ENCODE assay signal across 9 cellular contexts in genomic region chr17:80364091-80364691, GRCh38. TPM values are rescaled to one million over a fixed set of nuclear protein-coding genes. Genes with fewer than 3 reads are reported as not detected.
A peak's percentile ranks its signal among the peaks of the same experiment; 100 is the strongest.
DNase-seq lines count a peak whose midpoint lies in the region; ATAC-seq, FAIRE-seq and TF ChIP-seq lines count a peak whose summit lies in the region.
"Had no signal": no experiment of that assay in that cellular context is flagged by ENCODE, and none has a peak within 500 bp of the region (broad histone marks: within the 10 kb centered on the region; RNA-seq: fewer than 3 reads in every experiment).

No MANE protein-coding gene starts in this region.

- H3K4me2 ChIP-seq in HepG2 (ENCODE audit: low read depth, low read length): no peak overlapping the region

- H3K27ac Mint-ChIP-seq in Caco-2 (ENCODE audit: unreplicated experiment): no peak overlapping the region
- no peak overlapping the region for H3K27ac Mint-ChIP-seq in activated naive CD8-positive, alpha-beta T cell treated with anti-CD3 and anti-CD28 coated beads, Interleukin-2, amount 50 U/mL, for 24 hours

- no peaks in the 10 kb centered on the region for H3K27me3 Mint-ChIP-seq in Caco-2 (ENCODE audit: insufficient read depth, unreplicated experiment)
- no peaks in the 10 kb centered on the region for H3K27me3 Mint-ChIP-seq in activated naive CD8-positive, alpha-beta T cell treated with anti-CD3 and anti-CD28 coated beads, Interleukin-2, amount 50 U/mL, for 24 hours

- no peaks in the 10 kb centered on the region for H3K79me2 ChIP-seq in HepG2 (ENCODE audit: insufficient read depth, low read length)

- H3K36me3 Mint-ChIP-seq in Caco-2 (ENCODE audit: insufficient read depth, unreplicated experiment): peaks cover 65% of the 10 kb centered on the region
- H3K36me3 Mint-ChIP-seq in activated naive CD8-positive, alpha-beta T cell treated with anti-CD3 and anti-CD28 coated beads, Interleukin-2, amount 50 U/mL, for 24 hours (ENCODE audit: low read depth): peaks cover 70% of the 10 kb centered on the region

- no peaks in the 10 kb centered on the region for H4K20me1 ChIP-seq in HepG2 (ENCODE audit: insufficient read depth, low read length)

- peaks cover 2% of the 10 kb centered on the region; the same call in 1 of the 2 replicates for H3K36me3 ChIP-seq in Caco-2 (ENCODE audit: control insufficient read depth, insufficient read depth, low read length)
- H3K36me3 ChIP-seq in HepG2 (replicated peaks in 1 of 2; ENCODE audit: control insufficient read depth in 1 of 2, insufficient read depth in 2 of 2, low read length in 2 of 2): peaks cover 31 to 69% of the 10 kb centered on the region in 2 experiments

- TF ChIP-seq EP300 in HepG2 (IDR thresholded peaks at IDR 0.05; ENCODE audit: low read depth in 2 of 2, low read length in 2 of 2): no peak
- no peak for TF ChIP-seq EP300 in HepG2 (CRISPR knock-in tag; IDR thresholded peaks at IDR 0.05; ENCODE audit: borderline replicate concordance)

- ATAC-seq in activated naive CD8-positive, alpha-beta T cell treated with anti-CD3 and anti-CD28 coated beads, Interleukin-2, amount 50 U/mL, for 24 hours: no peak
- ATAC-seq in HepG2 (peak; percentile 68), GM21526 (IDR thresholded peaks at IDR 0.05; ENCODE audit: low FRiP score, unreplicated experiment) (no peak)

- CTCF ChIA-PET in Caco-2 (lab: Charles Lee): no interaction called here
- CTCF ChIA-PET in HepG2 (lab: Yijun Ruan, JAX; ENCODE audit: low intra/inter-chr PET ratio, low total read pairs): interaction anchor here (2.2 kb wide), 1 partner anchor 168 kb away, joined by 10 read pairs; no protein-coding TSS in a partner anchor

- H3K9ac ChIP-seq in HepG2 (ENCODE audit: insufficient read depth, low read depth, low read length): no peak overlapping the region

- no peak for TF ChIP-seq POLR2A in HepG2 (IDR thresholded peaks at IDR 0.05; ENCODE audit: insufficient read depth in 1 of 2, low read depth in 2 of 2, low read length in 2 of 2)

- POLR2A ChIA-PET in Caco-2 (lab: Charles Lee): no interaction called here
- POLR2A ChIA-PET in HepG2 (lab: Yijun Ruan, JAX): no interaction called here

- H3K4me1 Mint-ChIP-seq in Caco-2 (ENCODE audit: low read depth, unreplicated experiment): no peaks in the 10 kb centered on the region
- H3K4me1 Mint-ChIP-seq in activated naive CD8-positive, alpha-beta T cell treated with anti-CD3 and anti-CD28 coated beads, Interleukin-2, amount 50 U/mL, for 24 hours: no peaks in the 10 kb centered on the region

- BruUV-seq in Caco-2 (replicated peaks; lab: Mats Ljungman, UMichigan): no TSS peak
- BruUV-seq in HepG2 (replicated peaks; lab: Mats Ljungman, UMichigan): no TSS peak

- H3K4me3 ChIP-seq in Caco-2 (ENCODE audit: low read depth, low read length) (no peak overlapping the region), HepG2 (replicated peaks in 1 of 3; ENCODE audit: insufficient read depth in 1 of 3, low read depth in 2 of 3, low read length in 3 of 3) (no peak overlapping the region)
- H3K4me3 ChIP-seq: tibial artery had no signal

- H3K27ac ChIP-seq in HepG2 (ENCODE audit: extremely low read length, insufficient read depth, low read length): no peak overlapping the region
- H3K27ac ChIP-seq: tibial artery had no signal

- intact Hi-C loops in Caco-2 (cut with micrococcal nuclease; ENCODE audit: unreplicated experiment): loop anchor here (5.0 kb wide), 1 partner anchor 167 kb away; no protein-coding TSS in a partner anchor
- intact Hi-C loops in HepG2 (cut with micrococcal nuclease; ENCODE audit: unreplicated experiment): no loop called here

- DNase-seq in Caco-2 (peak; percentile 48 to 55), HuH-7.5 (ENCODE audit: low spot score) (peak; percentile 68), HepG2 (ENCODE audit: low spot score) (peak; percentile 20), cortex of kidney (lab: John Stamatoyannopoulos, UW) (no peak), SKM-1 treated with dmso at 0.1 percent for 144 hours (lab: John Stamatoyannopoulos, UW; ENCODE audit: unreplicated experiment) (no peak), NCI-H446 treated with DMSO at 0.1 percent for 48 hours (lab: John Stamatoyannopoulos, UW) (no peak)
- peak; percentile 12 for DNase-seq in activated naive CD8-positive, alpha-beta T cell treated with anti-CD3 and anti-CD28 coated beads, Interleukin-2, amount 50 U/mL, for 24 hours

- H3K4me1 ChIP-seq in Caco-2: no peaks in the 10 kb centered on the region
- no peaks in the 10 kb centered on the region for H3K4me1 ChIP-seq in HepG2 (ENCODE audit: insufficient read depth, low read length)

- in situ Hi-C loops in HepG2 (cut with HindIII; ENCODE audit: extremely low pct_ligation_motif_present, low pct_unique_long_range_greater_than_20kb): no loop called here

- H3K9me3 Mint-ChIP-seq in Caco-2 (ENCODE audit: unreplicated experiment): no peaks in the 10 kb centered on the region
- no peaks in the 10 kb centered on the region for H3K9me3 Mint-ChIP-seq in activated naive CD8-positive, alpha-beta T cell treated with anti-CD3 and anti-CD28 coated beads, Interleukin-2, amount 50 U/mL, for 24 hours

- peak; percentile 55 to 63 for TF ChIP-seq CTCF in Caco-2 (IDR thresholded peaks at IDR 0.05; ENCODE audit: insufficient read depth in 1 of 2, low read depth in 1 of 2, low read length in 1 of 2, severe bottlenecking in 1 of 2, unreplicated experiment in 1 of 2)
- peak; percentile 83 for TF ChIP-seq CTCF in HepG2 (CRISPR knock-in tag; IDR thresholded peaks at IDR 0.05)

- H3K4me3 Mint-ChIP-seq in Caco-2 (ENCODE audit: unreplicated experiment): no peak overlapping the region
- H3K4me3 Mint-ChIP-seq in activated naive CD8-positive, alpha-beta T cell treated with anti-CD3 and anti-CD28 coated beads, Interleukin-2, amount 50 U/mL, for 24 hours: no peak overlapping the region

- TF ChIP-seq RAD21 in HepG2 (CRISPR knock-in tag; IDR thresholded peaks at IDR 0.05): peak; percentile 77

- H2AFZ ChIP-seq in HepG2 (ENCODE audit: low read length): no peak overlapping the region

- H3K27me3 ChIP-seq in Caco-2 (replicated peaks; ENCODE audit: control insufficient read depth, insufficient read depth, low read length): no peaks in the 10 kb centered on the region
- no peaks in the 10 kb centered on the region for H3K27me3 ChIP-seq in HepG2 (ENCODE audit: control insufficient read depth in 1 of 2, insufficient read depth in 2 of 2, low read length in 2 of 2)
- H3K27me3 ChIP-seq: tibial artery had no signal

- FAIRE-seq in HepG2 (lab: Jason Lieb, UNC): no peak

- H3K9me3 ChIP-seq in Caco-2 (no peaks in the 10 kb centered on the region), HepG2 (ENCODE audit: low read length) (no peaks in the 10 kb centered on the region; the same call in 1 of the 2 replicates)
- H3K9me3 ChIP-seq: tibial artery had no signal

- WGBS in HepG2 (ENCODE audit: low lambda C conversion rate): 93% methylated on average over 29 of the region's 29 CpGs

TF ChIP-seq in HepG2, 621 proteins besides CTCF, POLR2A, EP300 and RAD21 (continues in another document):
- TF ChIP-seq ZNF687 (CRISPR knock-in tag; IDR thresholded peaks at IDR 0.05): 0 out of 2 replicates have a peak, but pooled peaks have one; percentile 11

RNA-seq across cellular contexts. Expression of gene ENDOV, which starts 50.8 kb away (rescaled TPM):
- total RNA-seq in Caco-2 (2022) (20.5 and 21.5 TPM in 2 replicates), HepG2 (2016; rRNA removed; fragmentation: Illumina TruSeq; extraction: Trizol) (15.1 and 16.0 TPM in 2 replicates)
- total RNA-seq in HepG2 (2016; cell fraction: cytosol; rRNA removed; fragmentation: Illumina TruSeq; extraction: Trizol; ENCODE audit: low read depth): 4.7 and 13.7 TPM in 2 replicates
- total RNA-seq in HepG2 (2016; cell fraction: insoluble cytoplasmic fraction; rRNA removed; fragmentation: Illumina TruSeq; extraction: Trizol): 13.4 and 18.2 TPM in 2 replicates
- 11.1 and 11.3 TPM in 2 replicates for total RNA-seq in HepG2 (2016; cell fraction: membrane; rRNA removed; fragmentation: Illumina TruSeq; extraction: Trizol)
- 12.0 and 13.2 TPM in 2 replicates for total RNA-seq in HepG2 (2016; cell fraction: nucleus; rRNA removed; fragmentation: Illumina TruSeq; extraction: Trizol)
- polyA plus RNA-seq in HepG2 (2011; rRNA removed): 17.1 and 19.8 TPM in 2 replicates
- polyA plus RNA-seq in HepG2 (2011; cell fraction: cytosol; rRNA removed): 12.3 and 17.8 TPM in 2 replicates
- 45.5 and 45.6 TPM in 2 replicates for polyA plus RNA-seq in HepG2 (2011; cell fraction: nucleus; rRNA removed)
- 11.8 and 15.4 TPM in 2 replicates for polyA plus RNA-seq in HepG2 (2012)
- 5.9 and 6.8 TPM in 2 replicates for polyA plus RNA-seq in HepG2 (2016; cell fraction: cytosol; fragmentation: Illumina TruSeq; extraction: Trizol; ENCODE audit: low read depth)
- polyA plus RNA-seq in HepG2 (2016; cell fraction: insoluble cytoplasmic fraction; fragmentation: Illumina TruSeq; extraction: Trizol; ENCODE audit: low read depth): 13.7 and 14.0 TPM in 2 replicates
- polyA plus RNA-seq in HepG2 (2016; cell fraction: membrane; fragmentation: Illumina TruSeq; extraction: Trizol; ENCODE audit: low read depth): 8.4 and 8.6 TPM in 2 replicates
- 27.6 and 30.0 TPM in 2 replicates for polyA plus RNA-seq in HepG2 (2016; cell fraction: nucleus; fragmentation: Illumina TruSeq; extraction: Trizol; ENCODE audit: insufficient read depth, low read depth)
- polyA minus RNA-seq in HepG2 (2011; rRNA and poly(A)+ RNA removed; ENCODE audit: low replicate concordance): 28.6 and 32.9 TPM in 2 replicates
- 5.3 and 7.2 TPM in 2 replicates for polyA minus RNA-seq in HepG2 (2011; cell fraction: cytosol; rRNA and poly(A)+ RNA removed)
- 33.6 and 36.6 TPM in 2 replicates for polyA minus RNA-seq in HepG2 (2011; cell fraction: nucleus; rRNA and poly(A)+ RNA removed)

Comparison
In these comparisons a context has a peak if more than half of its experiments do, and no peak if none do; other contexts are left out.
1. DNase-seq: peak in Caco-2 (2 of 2), HuH-7.5 (single experiment), activated naive CD8-positive, alpha-beta T cell treated with anti-CD3 and anti-CD28 coated beads, Interleukin-2, amount 50 U/mL, for 24 hours (single experiment) and HepG2 (single experiment); none in cortex of kidney (single experiment), SKM-1 treated with dmso at 0.1 percent for 144 hours (single experiment) and NCI-H446 treated with DMSO at 0.1 percent for 48 hours (single experiment).